Comparison of ENCODE assay signal across 8 cellular contexts in the genomic region with DNA sequence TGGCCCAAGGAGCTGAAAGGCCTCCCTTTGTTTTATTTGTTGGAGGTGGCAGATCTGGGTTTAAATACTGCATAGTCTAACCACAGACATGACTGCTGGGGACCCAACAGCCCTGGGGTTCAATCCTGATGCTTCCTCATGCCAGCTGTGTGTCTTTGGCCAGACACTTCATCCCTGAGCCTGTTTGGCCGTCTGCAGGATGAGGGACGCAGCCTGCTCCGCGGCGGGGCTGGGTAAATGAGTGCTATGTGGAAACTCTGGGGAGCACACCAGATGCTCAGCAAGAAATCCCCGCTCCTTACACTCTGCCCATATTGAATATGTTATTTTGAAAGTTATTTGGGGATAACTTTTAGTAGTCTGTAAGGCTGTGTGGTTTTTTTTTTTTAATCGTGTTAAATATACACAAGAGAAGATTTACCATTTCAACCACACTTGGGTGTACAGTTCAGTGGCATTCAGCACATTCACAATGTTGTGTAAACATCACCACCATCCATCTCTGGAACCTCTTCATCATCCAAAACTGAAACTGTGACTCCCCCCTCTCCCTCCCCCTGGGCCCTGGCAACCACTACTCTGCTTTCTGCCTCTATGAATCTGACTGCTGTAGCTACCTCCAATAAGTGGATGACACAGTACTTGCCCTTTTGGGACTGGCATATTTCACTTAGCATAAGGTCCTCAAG. TPM values are rescaled to one million over a fixed set of nuclear protein-coding genes. Genes with fewer than 3 reads are reported as not detected.
A peak's percentile ranks its signal among the peaks of the same experiment; 100 is the strongest.
DNase-seq lines count a peak whose midpoint lies in the region; ATAC-seq and TF ChIP-seq lines count a peak whose summit lies in the region.

No MANE protein-coding gene starts in this region.

- no peak for TF ChIP-seq CTCF in brain (conservative IDR thresholded peaks at IDR 0.05)
- TF ChIP-seq CTCF in nephron (IDR thresholded peaks at IDR 0.05; ENCODE audit: unreplicated experiment in 3 of 3): no peak
- no peak for TF ChIP-seq CTCF in transverse colon (IDR thresholded peaks at IDR 0.05)
- no peak for TF ChIP-seq CTCF in brain microvascular endothelial cell (IDR thresholded peaks at IDR 0.05; ENCODE audit: low read depth, low read length, missing control alignments)

- H3K27me3 Mint-ChIP-seq in brain (peaks cover 3% of the 10 kb centered on the region), nephron (ENCODE audit: low read depth) (no peaks in the 10 kb centered on the region), immature natural killer cell (ENCODE audit: low read depth in 3 of 3) (peaks cover 0 to 10% (median 0%) of the 10 kb centered on the region in 3 donors)

- peaks cover 23 to 57% (median 32%) of the 10 kb centered on the region in 4 donors for H3K4me1 ChIP-seq in transverse colon

- H3K4me3 Mint-ChIP-seq in brain (peak overlapping the region in 2 of 5 experiments; percentile 3 to 9), nephron (no peak overlapping the region), immature natural killer cell (no peak overlapping the region)

- DNase-seq in activated naive CD4-positive, alpha-beta T cell treated with Interleukin-2 at 50 U/mL for 16 hours: peak; percentile 29
- no peak for DNase-seq in activated naive CD4-positive, alpha-beta T cell (lab: John Stamatoyannopoulos, UW)
- DNase-seq in transverse colon: peak; percentile 33
- no peak for DNase-seq in brain microvascular endothelial cell
- no peak for DNase-seq in immature natural killer cell

- H3K4me1 Mint-ChIP-seq in brain: peaks cover 61% of the 10 kb centered on the region
- peaks cover 57% of the 10 kb centered on the region for H3K4me1 Mint-ChIP-seq in nephron
- H3K4me1 Mint-ChIP-seq in immature natural killer cell: no peaks in the 10 kb centered on the region

- H3K27ac ChIP-seq in transverse colon (peak overlapping the region; percentile 81 to 84 (median 82)), brain microvascular endothelial cell (no peak overlapping the region)

- H3K36me3 ChIP-seq in transverse colon (no peaks in the 10 kb centered on the region), brain microvascular endothelial cell (replicated peaks) (peaks cover 4% of the 10 kb centered on the region)

- H3K9me3 Mint-ChIP-seq in brain: no peaks in the 10 kb centered on the region
- H3K9me3 Mint-ChIP-seq in nephron: no peaks in the 10 kb centered on the region
- H3K9me3 Mint-ChIP-seq in immature natural killer cell: peaks cover 0 to 1% (median 0%) of the 10 kb centered on the region in 6 donors

- H3K36me3 Mint-ChIP-seq in brain (peaks cover 30% of the 10 kb centered on the region), nephron (ENCODE audit: low read depth) (peaks cover 23% of the 10 kb centered on the region), immature natural killer cell (no peaks in the 10 kb centered on the region)

- H3K4me3 ChIP-seq in transverse colon (no peak overlapping the region), brain microvascular endothelial cell (ENCODE audit: low read depth, low read length) (no peak overlapping the region)

- ATAC-seq in GM21619 (IDR thresholded peaks at IDR 0.05; ENCODE audit: unreplicated experiment): no peak

- no peak for TF ChIP-seq EP300 in transverse colon (IDR thresholded peaks at IDR 0.05; ENCODE audit: low read depth)

- WGBS in transverse colon (ENCODE audit: low coverage in 1 of 2), 2 donors: 26 to 52% methylated on average over 2 to 7 of the region's 7 CpGs

- no peak for TF ChIP-seq POLR2A in transverse colon (IDR thresholded peaks at IDR 0.05)

- in situ Hi-C loops in transverse colon (cut with MboI; ENCODE audit: low pct_ligation_motif_present in 1 of 4, low pct_unique_long_range_greater_than_20kb in 1 of 4, low sequenced_read_pairs in 3 of 4): no loop called here
- in situ Hi-C loops in brain microvascular endothelial cell (cut with HindIII; ENCODE audit: low pct_ligation_motif_present, low sequenced_read_pairs): no loop called here

- H3K27ac Mint-ChIP-seq in brain: peak overlapping the region; percentile 72 to 93 (median 82)
- H3K27ac Mint-ChIP-seq in nephron: peak overlapping the region; percentile 81 to 91 (median 89)
- H3K27ac Mint-ChIP-seq in immature natural killer cell: no peak overlapping the region

- H3K27me3 ChIP-seq in transverse colon (no peaks in the 10 kb centered on the region), brain microvascular endothelial cell (replicated peaks) (no peaks in the 10 kb centered on the region)

- intact Hi-C loops in transverse colon (cut with DNase I; ENCODE audit: low total_unique reads): no loop called here

- H3K9me3 ChIP-seq in transverse colon: no peaks in the 10 kb centered on the region

RNA-seq across cellular contexts. Expression of a gene that starts 42.8 kb away (rescaled TPM):
- 16.3 TPM for polyA plus RNA-seq in brain (ENCODE audit: insufficient read depth, low read depth, low replicate concordance)
- 10 to 100 TPM; 10.2 to 26.6 (median 14.6) TPM for total RNA-seq in transverse colon
- not detected for polyA plus RNA-seq in immature natural killer cell

Comparison
In these comparisons a context has a peak if more than half of its experiments do, and no peak if none do; other contexts are left out.
1. DNase-seq: peak in activated naive CD4-positive, alpha-beta T cell treated with Interleukin-2 at 50 U/mL for 16 hours (single experiment) and transverse colon (single experiment); none in activated naive CD4-positive, alpha-beta T cell (0 of 4), brain microvascular endothelial cell (single experiment) and immature natural killer cell (0 of 3).
2. H3K27ac Mint-ChIP-seq: peak in brain (5 of 5) and nephron (3 of 3); none in immature natural killer cell (0 of 6).
3. RNA of a gene that starts 42.8 kb away (polyA plus RNA-seq): 16.3 TPM in brain (single experiment); not detected in immature natural killer cell; every median in the first group is over 10 times any median in the second.